In the genomic region with DNA sequence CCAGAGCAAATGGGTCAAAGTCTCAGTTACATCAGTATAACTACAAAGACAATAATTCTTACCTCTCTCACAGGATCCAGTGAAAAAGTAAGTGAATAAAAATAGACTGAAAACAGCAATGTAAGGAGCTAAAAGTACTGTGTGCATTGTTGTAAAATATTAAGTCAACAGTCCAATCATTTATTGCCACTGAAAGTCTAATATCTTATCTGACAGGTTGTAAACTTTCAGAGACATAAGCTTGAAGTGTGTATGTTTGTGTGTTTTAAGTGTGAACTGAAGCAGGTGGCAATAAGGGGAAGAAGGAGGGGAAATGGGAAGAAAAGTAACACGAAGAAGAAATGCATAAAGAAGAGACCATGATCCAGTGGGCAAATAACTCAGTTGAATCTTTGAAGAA, we compare ENCODE assay signal across 28 cellular contexts.
"Had no signal": no experiment of that assay in that cellular context is flagged by ENCODE, and none has a peak within 500 bp of the region (broad histone marks: within the 10 kb centered on the region; RNA-seq: fewer than 3 reads in every experiment).

No MANE protein-coding gene starts in this region.

- H3K9me3 ChIP-seq: colonic mucosa, gastrocnemius medialis had no signal

- H3K4me1 ChIP-seq: colonic mucosa, esophagus muscularis mucosa, esophagus squamous epithelium, foreskin keratinocyte, gastrocnemius medialis, gastroesophageal sphincter, heart left ventricle, heart right ventricle had no signal

- FAIRE-seq: colon, endometrium, endothelial cell of umbilical vein, frontal cortex had no signal

- H3K27ac ChIP-seq: colonic mucosa, coronary artery, dorsolateral prefrontal cortex, epithelial cell of prostate, esophagus muscularis mucosa, esophagus squamous epithelium, foreskin keratinocyte, gastrocnemius medialis, gastroesophageal sphincter, heart left ventricle, heart right ventricle had no signal

- ATAC-seq: effector memory CD8-positive, alpha-beta T cell; esophagus mucosa; foreskin keratinocyte; gastrocnemius medialis; gastroesophageal sphincter; heart left ventricle; heart right ventricle had no signal

- H3K4me3 ChIP-seq: colonic mucosa, coronary artery, dorsolateral prefrontal cortex, esophagus muscularis mucosa, esophagus squamous epithelium, gastrocnemius medialis, gastroesophageal sphincter, heart left ventricle, heart right ventricle had no signal

- DNase-seq: colonic mucosa; cortex of kidney; dermis blood vessel endothelial cell; dorsolateral prefrontal cortex; effector CD4-positive, alpha-beta T cell; effector CD8-positive, alpha-beta T cell; effector memory CD4-positive, alpha-beta T cell; effector memory CD8-positive, alpha-beta T cell; endodermal cell; erythroblast; esophagus squamous epithelium; foreskin fibroblast; foreskin keratinocyte; foreskin melanocyte; gastrocnemius medialis; head of caudate nucleus; heart left ventricle; heart right ventricle had no signal

- H3K36me3 ChIP-seq: colonic mucosa, esophagus muscularis mucosa, esophagus squamous epithelium, gastrocnemius medialis, gastroesophageal sphincter, heart left ventricle, heart right ventricle had no signal

- H3K27me3 ChIP-seq: colonic mucosa, dorsolateral prefrontal cortex, esophagus squamous epithelium, gastrocnemius medialis, heart left ventricle, heart right ventricle had no signal

- H3K27me3 Mint-ChIP-seq: dendritic cell treated with granulocyte-macrophage colony-stimulating factor and Interleukin-4, amounts not matched to agents 40 ng/mL and 50 ng/mL, for 4 days; effector memory CD8-positive, alpha-beta T cell had no signal

- H3K4me3 Mint-ChIP-seq: dendritic cell treated with granulocyte-macrophage colony-stimulating factor and Interleukin-4, amounts not matched to agents 40 ng/mL and 50 ng/mL, for 4 days; effector memory CD8-positive, alpha-beta T cell; endodermal cell had no signal

- H3K27ac Mint-ChIP-seq: dendritic cell treated with granulocyte-macrophage colony-stimulating factor and Interleukin-4, amounts not matched to agents 40 ng/mL and 50 ng/mL, for 4 days; effector memory CD8-positive, alpha-beta T cell; endodermal cell had no signal
